In the genomic region with DNA sequence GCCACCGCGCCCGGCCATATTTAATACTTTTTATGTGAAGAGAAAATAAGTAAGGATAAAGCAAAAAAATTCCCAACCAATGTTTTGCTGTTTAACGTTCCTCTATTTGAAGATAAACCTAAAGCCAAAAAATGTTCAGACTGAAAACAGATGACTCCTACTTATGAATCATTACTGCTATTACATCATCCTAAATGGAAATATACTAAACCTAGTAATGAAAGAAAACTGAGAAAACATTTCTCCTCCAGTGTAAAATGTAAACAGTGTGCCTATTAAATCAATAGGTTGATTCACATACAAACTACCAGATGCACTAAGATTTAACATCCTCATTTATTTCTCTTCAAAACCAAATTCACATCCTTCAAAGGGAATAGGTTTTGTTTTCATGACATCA, we compare ENCODE assay signal across 14 cellular contexts. TPM values are rescaled to one million over a fixed set of nuclear protein-coding genes. Genes with fewer than 3 reads are reported as not detected.
DNase-seq lines count a peak whose midpoint lies in the region; ATAC-seq and TF ChIP-seq lines count a peak whose summit lies in the region.
"Had no signal": no experiment of that assay in that cellular context is flagged by ENCODE, and none has a peak within 500 bp of the region (broad histone marks: within the 10 kb centered on the region; RNA-seq: fewer than 3 reads in every experiment).

No MANE protein-coding gene starts in this region.

- H3K9ac ChIP-seq in SK-N-SH = no peak overlapping the region
- H3K9ac ChIP-seq in IMR-90 (ENCODE audit: low read depth, low read length) = no peak overlapping the region
- no peak overlapping the region for H3K9ac ChIP-seq in mammary epithelial cell (ENCODE audit: insufficient read depth, low read length)

- TF ChIP-seq EP300 in SK-N-SH (IDR thresholded peaks at IDR 0.05; ENCODE audit: borderline replicate concordance in 1 of 2, low read depth in 1 of 2, low read length in 1 of 2) = no peak

- H2BK20ac ChIP-seq in IMR-90 (ENCODE audit: low read depth, low read length) = no peak overlapping the region

- H4K8ac ChIP-seq in IMR-90 (ENCODE audit: low read depth in 2 of 2, low read length in 2 of 2) = no peak overlapping the region

- CTCF ChIA-PET in SK-N-SH (lab: Yijun Ruan, JAX) (no interaction called here), IMR-90 (lab: Yijun Ruan, JAX) (no interaction called here), mammary epithelial cell (lab: Charles Lee; ENCODE audit: low non-redundant PET) (no interaction called here)

- dilution Hi-C loops in IMR-90 (cut with HindIII; ENCODE audit: low sequenced_read_pairs, unreplicated experiment) (no loop called here), mammary epithelial cell (cut with HindIII; ENCODE audit: low sequenced_read_pairs) (no loop called here)

- H3K79me1 ChIP-seq in IMR-90 (ENCODE audit: low read depth in 1 of 2, low read length in 2 of 2) = no peaks in the 10 kb centered on the region; a peak in 1 of 4 replicates

- BruUV-seq in IMR-90 (replicated peaks; lab: Mats Ljungman, UMichigan) (no TSS peak), mammary epithelial cell (replicated peaks; lab: Mats Ljungman, UMichigan) (no TSS peak)

- peaks cover 42% of the 10 kb centered on the region for H3K36me3 Mint-ChIP-seq in osteocyte (ENCODE audit: unreplicated experiment)

- H3K9me3 ChIP-seq in SK-N-SH (no peaks in the 10 kb centered on the region), IMR-90 (ENCODE audit: control insufficient read depth, insufficient read depth, low read length) (no peaks in the 10 kb centered on the region), mammary epithelial cell (replicated peaks; ENCODE audit: insufficient read depth, low read length) (no peaks in the 10 kb centered on the region), testis (no peaks in the 10 kb centered on the region)

- H3K4me1 ChIP-seq in SK-N-SH (ENCODE audit: control insufficient read depth in 1 of 2, insufficient read depth in 2 of 2, low read depth in 1 of 2, low read length in 1 of 2) (no peaks in the 10 kb centered on the region), IMR-90 (ENCODE audit: control insufficient read depth, insufficient read depth, low read length) (no peaks in the 10 kb centered on the region), mammary epithelial cell (ENCODE audit: insufficient read depth, low read length) (no peaks in the 10 kb centered on the region), testis (no peaks in the 10 kb centered on the region)

- H3K56ac ChIP-seq in IMR-90 (ENCODE audit: extremely low read depth, insufficient read depth, low read length) = no peak overlapping the region

- no peak overlapping the region for H2BK15ac ChIP-seq in IMR-90 (ENCODE audit: low read depth, low read length)

- intact Hi-C loops in IMR-90 (cut with micrococcal nuclease) = no loop called here
- intact Hi-C loops in mammary epithelial cell (cut with micrococcal nuclease) = no loop called here
- intact Hi-C loops in testis (cut with DNase I; ENCODE audit: low total_unique reads) = no loop called here

- H4K5ac ChIP-seq in IMR-90 (ENCODE audit: low read depth, low read length) = no peak overlapping the region

- H2AK5ac ChIP-seq in IMR-90 (ENCODE audit: low read depth, low read length) = no peak overlapping the region

- H3K9me1 ChIP-seq in IMR-90 (ENCODE audit: insufficient read depth, low read length) = no peaks in the 10 kb centered on the region

- H2AK9ac ChIP-seq in IMR-90 (replicated peaks; ENCODE audit: low read depth, low read length, poor library complexity) = no peak overlapping the region

- no peak overlapping the region for H3K4me3 Mint-ChIP-seq in osteocyte (ENCODE audit: unreplicated experiment)

- in situ Hi-C loops in IMR-90 (cut with MboI; ENCODE audit: low sequenced_read_pairs) (no loop called here), mammary epithelial cell (cut with MboI; ENCODE audit: low sequenced_read_pairs in 2 of 2) (no loop called here)

- H3F3A ChIP-seq in SK-N-SH (replicated peaks; ENCODE audit: insufficient read depth) = peaks cover 24% of the 10 kb centered on the region

- TF ChIP-seq CTCF in SK-N-SH (IDR thresholded peaks at IDR 0.05) = no peak
- TF ChIP-seq CTCF in IMR-90 (conservative IDR thresholded peaks at IDR 0.05; ENCODE audit: low read depth, low read length) = no peak
- no peak for TF ChIP-seq CTCF in mammary epithelial cell (conservative IDR thresholded peaks at IDR 0.05 in 1 of 2, IDR thresholded peaks at IDR 0.05 in 1 of 2; ENCODE audit: extremely low read depth in 1 of 2, insufficient read depth in 1 of 2, low read depth in 1 of 2, low read length in 2 of 2)
- TF ChIP-seq CTCF in osteocyte (IDR thresholded peaks at IDR 0.05) = no peak
- no peak for TF ChIP-seq CTCF in testis (IDR thresholded peaks at IDR 0.05)

- no peak overlapping the region for H3K14ac ChIP-seq in IMR-90 (replicated peaks; ENCODE audit: low read depth, low read length)

- no peaks in the 10 kb centered on the region for H4K20me1 ChIP-seq in SK-N-SH (ENCODE audit: insufficient read depth)
- H4K20me1 ChIP-seq in IMR-90 (ENCODE audit: insufficient read depth, low read length) = no peaks in the 10 kb centered on the region
- no peaks in the 10 kb centered on the region for H4K20me1 ChIP-seq in mammary epithelial cell (ENCODE audit: insufficient read depth, low read length)

- H2BK120ac ChIP-seq in IMR-90 (ENCODE audit: low read depth, low read length) = no peak overlapping the region

- H3K79me2 ChIP-seq in SK-N-SH (ENCODE audit: insufficient read depth) = no peaks in the 10 kb centered on the region
- H3K79me2 ChIP-seq in mammary epithelial cell (ENCODE audit: insufficient read depth, low read length) = no peaks in the 10 kb centered on the region

- no peaks in the 10 kb centered on the region for H3K27me3 ChIP-seq in SK-N-SH (ENCODE audit: insufficient read depth)
- no peaks in the 10 kb centered on the region for H3K27me3 ChIP-seq in IMR-90 (ENCODE audit: control insufficient read depth, insufficient read depth, low read length)
- no peaks in the 10 kb centered on the region for H3K27me3 ChIP-seq in mammary epithelial cell (ENCODE audit: insufficient read depth, low read length)
- no peaks in the 10 kb centered on the region for H3K27me3 ChIP-seq in testis

- H3K4me2 ChIP-seq in SK-N-SH (no peak overlapping the region), IMR-90 (ENCODE audit: low read depth, low read length) (no peak overlapping the region), mammary epithelial cell (ENCODE audit: insufficient read depth, low read depth, low read length) (no peak overlapping the region)

- no peak overlapping the region for H3K4ac ChIP-seq in IMR-90 (ENCODE audit: low read depth, low read length)

- peak overlapping the region; percentile 21 for H2BK5ac ChIP-seq in IMR-90 (ENCODE audit: low read depth, low read length, poor library complexity, severe bottlenecking)

- H3K18ac ChIP-seq in IMR-90 (ENCODE audit: low read depth, low read length) = no peak overlapping the region

- H3K27ac ChIP-seq in SK-N-SH (ENCODE audit: low read depth in 2 of 2, low read length in 1 of 2) = peak overlapping the region in 1 of 2 experiments; percentile 62; a peak in 2 of 4 replicates
- no peak overlapping the region for H3K27ac ChIP-seq in IMR-90 (ENCODE audit: insufficient read depth, low read length)
- peak overlapping the region; percentile 22 for H3K27ac ChIP-seq in mammary epithelial cell (ENCODE audit: insufficient read depth, low read depth, low read length)
- H3K27ac ChIP-seq in testis = no peak overlapping the region
- H3K27ac ChIP-seq: WERI-Rb-1 had no signal

- DNase-seq in SK-N-SH (no peak), IMR-90 (peak; percentile 80), mammary epithelial cell (peak; percentile 17), osteocyte (ENCODE audit: extremely low spot score, unreplicated experiment) (no peak), testis (no peak), NCI-H345 (lab: John Stamatoyannopoulos, UW) (no peak), NCI-H524 treated with DMSO at 0.1 percent for 48 hours (lab: John Stamatoyannopoulos, UW) (no peak)
- DNase-seq: 8988T; DMS79; NCI-H446; SIG-M5; stimulated activated CD4-positive, alpha-beta T cell treated with anti-CD3 and anti-CD28 coated beads, Interleukin-2, amount 100 ng/mL, for 48 hours; WERI-Rb-1 had no signal

- no peak for TF ChIP-seq POLR2A in IMR-90 (IDR thresholded peaks at IDR 0.05; ENCODE audit: low read depth, low read length)
- TF ChIP-seq POLR2A in testis (IDR thresholded peaks at IDR 0.05) = no peak

- no peak overlapping the region for H3K4me3 ChIP-seq in SK-N-SH (ENCODE audit: low read depth in 2 of 2, low read length in 1 of 2)
- H3K4me3 ChIP-seq in IMR-90 (ENCODE audit: insufficient read depth, low read depth, low read length) = no peak overlapping the region
- no peak overlapping the region for H3K4me3 ChIP-seq in mammary epithelial cell (replicated peaks in 1 of 3; ENCODE audit: insufficient read depth in 1 of 3, low read depth in 2 of 3, low read length in 3 of 3)
- H3K4me3 ChIP-seq in testis = no peak overlapping the region

- H3K9me3 Mint-ChIP-seq in osteocyte (ENCODE audit: unreplicated experiment) = peaks cover 4% of the 10 kb centered on the region

- H3K27me3 Mint-ChIP-seq in osteocyte (ENCODE audit: unreplicated experiment) = no peaks in the 10 kb centered on the region

- H2AFZ ChIP-seq in SK-N-SH (ENCODE audit: low read depth) (no peak overlapping the region), IMR-90 (replicated peaks; ENCODE audit: low read length, poor library complexity) (no peak overlapping the region), mammary epithelial cell (ENCODE audit: low read depth, low read length) (no peak overlapping the region)

- TF ChIP-seq RAD21 in SK-N-SH (IDR thresholded peaks at IDR 0.05; ENCODE audit: low read length) (no peak), IMR-90 (IDR thresholded peaks at IDR 0.05; ENCODE audit: low read length) (no peak)

- peaks cover 11% of the 10 kb centered on the region for H3K4me1 Mint-ChIP-seq in osteocyte (ENCODE audit: unreplicated experiment)

- ATAC-seq in SK-N-SH treated with all-trans-retinoic acid at 6 μM for 48 hours (no peak), IMR-90 (ENCODE audit: low read depth) (peak; percentile 86)

- 88% methylated on average over 4 of the region's 4 CpGs for WGBS in SK-N-SH (ENCODE audit: low lambda C conversion rate)
- no CpG with 5 or more reads among the region's 4 CpGs for WGBS in IMR-90 (ENCODE audit: extremely low coverage in 2 of 2, insufficient read length in 1 of 2), 2 experiments
- 78% methylated on average over 2 of the region's 4 CpGs for WGBS in mammary epithelial cell (ENCODE audit: low coverage, missing lambda C conversion rate)
- WGBS in testis, 2 donors = 67 to 84% methylated on average over 4 of the region's 4 CpGs

- no peaks in the 10 kb centered on the region for H3K9me2 ChIP-seq in SK-N-SH

- no peak overlapping the region for H4K91ac ChIP-seq in IMR-90 (ENCODE audit: insufficient read depth, low read depth, low read length)

- H3K36me3 ChIP-seq in SK-N-SH (replicated peaks in 1 of 2; ENCODE audit: control insufficient read depth in 1 of 2, insufficient read depth in 2 of 2, low read length in 1 of 2) = peaks cover 79% of the 10 kb centered on the region in 2 experiments
- H3K36me3 ChIP-seq in IMR-90 (ENCODE audit: control insufficient read depth, insufficient read depth, low read length) = peaks cover 5% of the 10 kb centered on the region
- peaks cover 18% of the 10 kb centered on the region for H3K36me3 ChIP-seq in mammary epithelial cell (ENCODE audit: insufficient read depth, low read length)
- H3K36me3 ChIP-seq in testis (ENCODE audit: low read depth, missing control alignments) = no peaks in the 10 kb centered on the region

- no peak overlapping the region for H3K23ac ChIP-seq in IMR-90 (ENCODE audit: low read depth, low read length)

- POLR2A ChIA-PET in SK-N-SH (lab: Yijun Ruan, JAX) = no interaction called here
- POLR2A ChIA-PET in IMR-90 (lab: Charles Lee; ENCODE audit: unreplicated experiment) = no interaction called here

- peak overlapping the region; percentile 60 for H3K27ac Mint-ChIP-seq in osteocyte (ENCODE audit: unreplicated experiment)

RNA-seq across cellular contexts. Expression of gene CWC22, which starts 43.5 kb away (rescaled TPM):
- 2.7 and 3.2 TPM in 2 replicates for polyA plus RNA-seq in SK-N-SH (2012; rRNA removed)
- 4.5 and 6.7 TPM in 2 replicates for polyA plus RNA-seq in SK-N-SH (2012; cell fraction: cytosol; rRNA removed)
- polyA plus RNA-seq in SK-N-SH (2012; cell fraction: nucleus; rRNA removed) = 3.2 and 6.1 TPM in 2 replicates
- 17.9 and 21.1 TPM in 2 replicates for total RNA-seq in IMR-90 (2012; rRNA removed)
- polyA plus RNA-seq in IMR-90 (2012; rRNA removed) = 3.5 and 4.5 TPM in 2 replicates
- 0.32 and 0.71 TPM in 2 replicates for polyA plus RNA-seq in IMR-90 (2012; cell fraction: cytosol; rRNA removed)
- polyA plus RNA-seq in IMR-90 (2012; cell fraction: nucleus; rRNA removed; ENCODE audit: low replicate concordance) = 0.60 and 5.3 TPM in 2 replicates
- total RNA-seq in mammary epithelial cell = 10 to 100 TPM; 10.8 to 17.4 TPM
- 2.4 TPM for polyA plus RNA-seq in mammary epithelial cell
- 2.2 TPM for polyA minus RNA-seq in mammary epithelial cell
- 19.4 and 20.1 TPM in 2 replicates for total RNA-seq in osteocyte
- total RNA-seq in testis = 10 to 100 TPM; 20.1 to 21.6 TPM
- polyA plus RNA-seq in testis (ENCODE audit: insufficient read depth, low read depth, low replicate concordance) = 4.4 TPM

Comparison
In these comparisons a context has a peak if more than half of its experiments do, and no peak if none do; other contexts are left out.
1. DNase-seq: peak in IMR-90 (single experiment) and mammary epithelial cell (single experiment); none in SK-N-SH (single experiment), osteocyte (single experiment), testis (single experiment), NCI-H345 (single experiment) and NCI-H524 treated with DMSO at 0.1 percent for 48 hours (single experiment).